In genomic region chrX:148618472-148619445, GRCh38 we compare ENCODE assay signal across 2 cellular contexts.
TF ChIP-seq lines count a peak whose summit lies in the region.

No MANE protein-coding gene starts in this region.

TF ChIP-seq in H1, 55 proteins besides CTCF, POLR2A, EP300 and RAD21 (continued from another document):
- no peak for TF ChIP-seq BACH1 (IDR thresholded peaks at IDR 0.05; ENCODE audit: low read length)
- TF ChIP-seq POLR2AphosphoS5 (IDR thresholded peaks at IDR 0.05; ENCODE audit: low read depth, low read length): no peak

TF ChIP-seq in GM23338, 12 proteins besides CTCF, POLR2A, EP300 and RAD21 (continued from another document):
- TF ChIP-seq EZH2 (IDR thresholded peaks at IDR 0.05; ENCODE audit: low read depth, unreplicated experiment) (no peak), ZNF331 (CRISPR knock-in tag; IDR thresholded peaks at IDR 0.05; ENCODE audit: low read depth) (no peak), ZNF462 (CRISPR knock-in tag; IDR thresholded peaks at IDR 0.05) (no peak), ETS1 (IDR thresholded peaks at IDR 0.05) (no peak), JUNB (IDR thresholded peaks at IDR 0.05; ENCODE audit: unreplicated experiment) (no peak), POLR2AphosphoS5 (IDR thresholded peaks at IDR 0.05; ENCODE audit: low read depth) (no peak), STAT1 (IDR thresholded peaks at IDR 0.05; ENCODE audit: unreplicated experiment) (no peak), EZH2phosphoT487 (IDR thresholded peaks at IDR 0.05; ENCODE audit: unreplicated experiment) (no peak), REST (IDR thresholded peaks at IDR 0.05; ENCODE audit: unreplicated experiment) (no peak), CREB1 (CRISPR knock-in tag; IDR thresholded peaks at IDR 0.05; ENCODE audit: low read depth) (no peak), NANOG (IDR thresholded peaks at IDR 0.05; ENCODE audit: borderline replicate concordance) (no peak)
TF ChIP-seq in GM23338: peak in this region for 0.
